ENCODE assay signal across 14 cellular contexts in genomic region chr7:1279895-1280294, GRCh38. TPM values are rescaled to one million over a fixed set of nuclear protein-coding genes. Genes with fewer than 3 reads are reported as not detected.
"Had no signal": no experiment of that assay in that cellular context is flagged by ENCODE, and none has a peak within 500 bp of the region (broad histone marks: within the 10 kb centered on the region; RNA-seq: fewer than 3 reads in every experiment).

No MANE protein-coding gene starts in this region.

RNA-seq across cellular contexts. Expression of gene UNCX, which starts 47.2 kb away (rescaled TPM):
- total RNA-seq: activated B cell treated with CpG ODN at 0.5 μM for 24 hours; activated CD4-positive, alpha-beta memory T cell treated with anti-CD3 and anti-CD28 coated beads for 36 hours; activated CD4-positive, alpha-beta memory T cell treated with anti-CD3 and anti-CD28 coated beads, Interleukin-2, amount 10 ng/mL, durations not matched to agents 7 days and 5 days; activated CD4-positive, alpha-beta T cell treated with anti-CD3 and anti-CD28 coated beads for 36 hours; activated CD4-positive, alpha-beta T cell treated with anti-CD3 and anti-CD28 coated beads, Interleukin-2, amount 10 ng/mL, durations not matched to agents 24 days and 14 days; activated CD4-positive, alpha-beta T cell treated with anti-CD3 and anti-CD28 coated beads, Interleukin-2, amount 10 ng/mL, durations not matched to agents 7 days and 5 days; activated CD8-positive, alpha-beta memory T cell treated with anti-CD3 and anti-CD28 coated beads for 36 hours; activated CD8-positive, alpha-beta memory T cell treated with anti-CD3 and anti-CD28 coated beads, Interleukin-2, amount 10 ng/mL, durations not matched to agents 7 days and 5 days; activated CD8-positive, alpha-beta T cell treated with anti-CD3 and anti-CD28 coated beads for 36 hours; activated CD8-positive, alpha-beta T cell treated with anti-CD3 and anti-CD28 coated beads, Interleukin-2, amount 10 ng/mL, durations not matched to agents 7 days and 5 days; T-helper 1 cell treated with Interleukin-12 subunit alpha and Interleukin-12 subunit beta and Interleukin-4 antibody, amounts not matched to agents 30 ng/mL and 1 ng/mL, for 36 hours; T-helper 17 cell; T-helper 2 cell treated with Interferon-gamma antibody and Interleukin-4, amounts not matched to agents 100 ng/mL and 5 ng/mL, for 36 hours; WTC11 had no signal
